ENCODE assay signal across 8 cellular contexts in genomic region chr9:128554155-128554862, GRCh38. TPM values are rescaled to one million over a fixed set of nuclear protein-coding genes. Genes with fewer than 3 reads are reported as not detected.
A peak's percentile ranks its signal among the peaks of the same experiment; 100 is the strongest.
DNase-seq lines count a peak whose midpoint lies in the region; ATAC-seq and TF ChIP-seq lines count a peak whose summit lies in the region.

No MANE protein-coding gene starts in this region.

- H3K27ac ChIP-seq in Panc1 (ENCODE audit: low read length) = peak overlapping the region; percentile 89

- TF ChIP-seq CTCF in GM12864 (IDR thresholded peaks at IDR 0.05; ENCODE audit: low read depth, low read length, missing control alignments) = no peak
- no peak for TF ChIP-seq CTCF in Panc1 (IDR thresholded peaks at IDR 0.05)
- TF ChIP-seq CTCF in cardiac fibroblast (IDR thresholded peaks at IDR 0.05; ENCODE audit: low read depth, low read length) = no peak
- TF ChIP-seq CTCF in progenitor cell of endocrine pancreas (IDR thresholded peaks at IDR 0.05; ENCODE audit: unreplicated experiment) = no peak

- no peaks in the 10 kb centered on the region for H3K36me3 Mint-ChIP-seq in progenitor cell of endocrine pancreas (ENCODE audit: insufficient read depth)

- in situ Hi-C loops in Panc1 (cut with HindIII; ENCODE audit: low pct_unique_long_range_greater_than_20kb, low sequenced_read_pairs) = no loop called here

- BruUV-seq in Panc1 (replicated peaks; lab: Mats Ljungman, UMichigan) = no TSS peak

- H3K9me3 Mint-ChIP-seq in progenitor cell of endocrine pancreas (ENCODE audit: low read depth) = no peaks in the 10 kb centered on the region

- peak; percentile 66 for ATAC-seq in Panc1
- no peak for ATAC-seq in stimulated activated naive CD8-positive, alpha-beta T cell treated with anti-CD3 and anti-CD28 coated beads, Interleukin-15, Interleukin-2, amounts not matched to agents 100 U/mL and 50 U/mL, for 24 hours
- no peak for ATAC-seq in GM19467 (IDR thresholded peaks at IDR 0.05; ENCODE audit: unreplicated experiment)

- H3K27me3 Mint-ChIP-seq in progenitor cell of endocrine pancreas = peaks cover 7% of the 10 kb centered on the region

- H3K4me3 ChIP-seq in GM12864 (ENCODE audit: low read depth, low read length) (peak overlapping the region; percentile 94), Panc1 (ENCODE audit: low read depth in 2 of 2, low read length in 2 of 2) (peak overlapping the region; percentile 80 to 83), cardiac fibroblast (replicated peaks in 1 of 2; ENCODE audit: low read depth in 2 of 2, low read length in 2 of 2) (peak overlapping the region; percentile 64 to 85)

- H3K9me3 ChIP-seq in Panc1 (ENCODE audit: control insufficient read depth, insufficient read depth, low read depth, low read length) = no peaks in the 10 kb centered on the region

- H3K36me3 ChIP-seq in Panc1 (ENCODE audit: control insufficient read depth, insufficient read depth, low read length) = no peaks in the 10 kb centered on the region

- no peak overlapping the region for H3K4me3 Mint-ChIP-seq in progenitor cell of endocrine pancreas (ENCODE audit: low read depth)

- H3K4me1 ChIP-seq in Panc1 (ENCODE audit: control insufficient read depth, insufficient read depth, low read length) = peaks cover 49% of the 10 kb centered on the region

- CTCF ChIA-PET in Panc1 (lab: Charles Lee) = interaction anchor here (0.6 kb wide), 1 partner anchor 208 kb away, joined by 3 read pairs; no protein-coding TSS in a partner anchor

- H3K4me1 Mint-ChIP-seq in progenitor cell of endocrine pancreas (ENCODE audit: low read depth) = peaks cover 27% of the 10 kb centered on the region

- POLR2A ChIA-PET in Panc1 (lab: Charles Lee) = interaction anchor here (0.6 kb wide), 1 partner anchor 135 kb away, joined by 3 read pairs; no protein-coding TSS in a partner anchor

- H3K27ac Mint-ChIP-seq in progenitor cell of endocrine pancreas = no peak overlapping the region

- intact Hi-C loops in Panc1 (cut with micrococcal nuclease; ENCODE audit: unreplicated experiment) = no loop called here

- no peaks in the 10 kb centered on the region for H3K27me3 ChIP-seq in Panc1 (ENCODE audit: control insufficient read depth, insufficient read depth, low read length)

- DNase-seq in GM12864 (ENCODE audit: low read depth) (peak; percentile 36), Panc1 (ENCODE audit: low read depth, low spot score) (no peak), cardiac fibroblast (ENCODE audit: low read depth in 2 of 2) (peak; percentile 93 to 94), kidney tubule cell (ENCODE audit: low spot score) (peak; percentile 91), progenitor cell of endocrine pancreas (ENCODE audit: low spot score, unreplicated experiment) (no peak), COLO668 (lab: John Stamatoyannopoulos, UW; ENCODE audit: unreplicated experiment) (no peak)
- DNase-seq in stimulated activated naive CD8-positive, alpha-beta T cell treated with anti-CD3 and anti-CD28 coated beads, Interleukin-15, Interleukin-2, amounts not matched to agents 100 U/mL and 50 U/mL, for 24 hours = peak; percentile 44

RNA-seq across cellular contexts. Expression of gene SPTAN1, which starts 1.9 kb away (rescaled TPM):
- total RNA-seq in Panc1 (2021; ENCODE audit: unreplicated experiment) (229 TPM), progenitor cell of endocrine pancreas (448 and 450 TPM in 2 replicates)
- polyA plus RNA-seq in Panc1 (2012; ENCODE audit: insufficient read length) = 180 TPM

RNA-seq across cellular contexts. Expression of gene GLE1, which starts 49.8 kb away (rescaled TPM):
- 25.9 TPM for total RNA-seq in Panc1 (2021; ENCODE audit: unreplicated experiment)
- polyA plus RNA-seq in Panc1 (2012; ENCODE audit: insufficient read length) = 16.1 TPM
- total RNA-seq in progenitor cell of endocrine pancreas = 19.0 and 19.6 TPM in 2 replicates

Comparison
In these comparisons a context has a peak if more than half of its experiments do, and no peak if none do; other contexts are left out.
1. DNase-seq: peak in GM12864 (single experiment), cardiac fibroblast (2 of 2), kidney tubule cell (single experiment) and stimulated activated naive CD8-positive, alpha-beta T cell treated with anti-CD3 and anti-CD28 coated beads, Interleukin-15, Interleukin-2, amounts not matched to agents 100 U/mL and 50 U/mL, for 24 hours (single experiment); none in Panc1 (single experiment), progenitor cell of endocrine pancreas (single experiment) and COLO668 (single experiment).
2. Peak in every context shown above with its lines, with median percentiles within 50 percentile points of each other: H3K4me3 ChIP-seq.